In genomic region chr16:680625-680945, GRCh38 we compare ENCODE assay signal across 8 cellular contexts. TPM values are rescaled to one million over a fixed set of nuclear protein-coding genes. Genes with fewer than 3 reads are reported as not detected.
A peak's percentile ranks its signal among the peaks of the same experiment; 100 is the strongest.
DNase-seq lines count a peak whose midpoint lies in the region; FAIRE-seq and TF ChIP-seq lines count a peak whose summit lies in the region.

No MANE protein-coding gene starts in this region.

- H3K9me1 ChIP-seq in keratinocyte (ENCODE audit: control insufficient read depth, extremely low read depth, insufficient read depth, low read length), result no peaks in the 10 kb centered on the region

- TF ChIP-seq CTCF in keratinocyte (optimal IDR thresholded peaks at IDR 0.05 in 1 of 3, IDR thresholded peaks at IDR 0.05 in 1 of 3, conservative IDR thresholded peaks at IDR 0.05 in 1 of 3; ENCODE audit: extremely low read depth in 1 of 3, insufficient read depth in 2 of 3, low read length in 3 of 3) (no peak), suprapubic skin (IDR thresholded peaks at IDR 0.05) (no peak)

- H3K79me2 ChIP-seq in keratinocyte (ENCODE audit: control insufficient read depth, insufficient read depth, low read length), result peaks cover 37% of the 10 kb centered on the region

- H3K9me3 ChIP-seq in keratinocyte (ENCODE audit: control insufficient read depth, low read depth, low read length) (no peaks in the 10 kb centered on the region), suprapubic skin (no peaks in the 10 kb centered on the region)

- no peak overlapping the region for H3K27ac Mint-ChIP-seq in T-helper 2 cell treated with Interferon-gamma antibody and Interleukin-4, amounts not matched to agents 5 μg/mL and 100 μg/mL, for 36 hours
- no peak overlapping the region for H3K27ac Mint-ChIP-seq in activated T-helper 2 cell treated with anti-CD3 and anti-CD28 coated beads, Interferon-gamma antibody, Interleukin-2, Interleukin-4, amounts not matched to agents 10 μg/mL and 5 μg/mL and 100 μg/mL, durations not matched to agents 14 hours and 24 hours and 36 hours

- intact Hi-C loops in activated T-helper 2 cell treated with anti-CD3 and anti-CD28 coated beads, Interferon-gamma antibody, Interleukin-2, Interleukin-4, amounts not matched to agents 10 μg/mL and 5 μg/mL and 100 μg/mL, durations not matched to agents 14 hours and 24 hours and 36 hours (cut with micrococcal nuclease), result loop anchor here (5.0 kb wide), 2 partner anchors 43 to 93 kb away; partner anchors contain the start of gene METTL26

- H3K27ac ChIP-seq in keratinocyte (ENCODE audit: control insufficient read depth, insufficient read depth, low read length), result peak overlapping the region; percentile 64
- H3K27ac ChIP-seq in suprapubic skin, result peak overlapping the region; percentile 92

- H3K27me3 Mint-ChIP-seq in T-helper 2 cell treated with Interferon-gamma antibody and Interleukin-4, amounts not matched to agents 5 μg/mL and 100 μg/mL, for 36 hours (ENCODE audit: low read depth), result no peaks in the 10 kb centered on the region
- no peaks in the 10 kb centered on the region for H3K27me3 Mint-ChIP-seq in activated T-helper 2 cell treated with anti-CD3 and anti-CD28 coated beads, Interferon-gamma antibody, Interleukin-2, Interleukin-4, amounts not matched to agents 10 μg/mL and 5 μg/mL and 100 μg/mL, durations not matched to agents 14 hours and 24 hours and 36 hours (ENCODE audit: low read depth)

- H3K36me3 Mint-ChIP-seq in T-helper 2 cell treated with Interferon-gamma antibody and Interleukin-4, amounts not matched to agents 5 μg/mL and 100 μg/mL, for 36 hours (ENCODE audit: low read depth), result peaks cover 15% of the 10 kb centered on the region
- peaks cover 25% of the 10 kb centered on the region for H3K36me3 Mint-ChIP-seq in activated T-helper 2 cell treated with anti-CD3 and anti-CD28 coated beads, Interferon-gamma antibody, Interleukin-2, Interleukin-4, amounts not matched to agents 10 μg/mL and 5 μg/mL and 100 μg/mL, durations not matched to agents 14 hours and 24 hours and 36 hours (ENCODE audit: low read depth)

- no peak for TF ChIP-seq EP300 in suprapubic skin (IDR thresholded peaks at IDR 0.05)

- H3K4me1 Mint-ChIP-seq in T-helper 2 cell treated with Interferon-gamma antibody and Interleukin-4, amounts not matched to agents 5 μg/mL and 100 μg/mL, for 36 hours (ENCODE audit: low read depth), result peaks cover 12% of the 10 kb centered on the region
- peaks cover 12% of the 10 kb centered on the region for H3K4me1 Mint-ChIP-seq in activated T-helper 2 cell treated with anti-CD3 and anti-CD28 coated beads, Interferon-gamma antibody, Interleukin-2, Interleukin-4, amounts not matched to agents 10 μg/mL and 5 μg/mL and 100 μg/mL, durations not matched to agents 14 hours and 24 hours and 36 hours (ENCODE audit: low read depth)

- H3K36me3 ChIP-seq in keratinocyte (ENCODE audit: control insufficient read depth in 2 of 2, extremely low read depth in 1 of 2, insufficient read depth in 2 of 2, low read length in 2 of 2) (peaks cover 10 to 27% of the 10 kb centered on the region in 2 experiments), suprapubic skin (peaks cover 16% of the 10 kb centered on the region)

- H3K9me3 Mint-ChIP-seq in T-helper 2 cell treated with Interferon-gamma antibody and Interleukin-4, amounts not matched to agents 5 μg/mL and 100 μg/mL, for 36 hours, result no peaks in the 10 kb centered on the region
- H3K9me3 Mint-ChIP-seq in activated T-helper 2 cell treated with anti-CD3 and anti-CD28 coated beads, Interferon-gamma antibody, Interleukin-2, Interleukin-4, amounts not matched to agents 10 μg/mL and 5 μg/mL and 100 μg/mL, durations not matched to agents 14 hours and 24 hours and 36 hours, result no peaks in the 10 kb centered on the region

- no peak for TF ChIP-seq POLR2A in suprapubic skin (IDR thresholded peaks at IDR 0.05)

- H3K4me3 ChIP-seq in keratinocyte (ENCODE audit: control insufficient read depth in 2 of 3, extremely low read depth in 1 of 3, insufficient read depth in 2 of 3, low read depth in 1 of 3, low read length in 3 of 3) (peak overlapping the region; percentile 56 to 89 (median 88)), suprapubic skin (peak overlapping the region; percentile 84)

- FAIRE-seq in keratinocyte (lab: Jason Lieb, UNC), result no peak

- H4K20me1 ChIP-seq in keratinocyte (ENCODE audit: control insufficient read depth, extremely low read depth, insufficient read depth, low read length), result peaks cover 16% of the 10 kb centered on the region

- H3K4me2 ChIP-seq in keratinocyte (ENCODE audit: control insufficient read depth, extremely low read depth, insufficient read depth, low read depth, low read length), result peak overlapping the region; percentile 86

- no peak overlapping the region for H2AFZ ChIP-seq in keratinocyte (ENCODE audit: control insufficient read depth, low read length)

- dilution Hi-C loops in keratinocyte (cut with MboI; ENCODE audit: extremely low pct_ligation_motif_present, low sequenced_read_pairs), result no loop called here

- H3K4me1 ChIP-seq in keratinocyte (ENCODE audit: control insufficient read depth, extremely low read depth, insufficient read depth, low read length) (peaks cover 47% of the 10 kb centered on the region), suprapubic skin (peaks cover 90% of the 10 kb centered on the region)

- no peaks in the 10 kb centered on the region for H3K27me3 ChIP-seq in keratinocyte (ENCODE audit: control insufficient read depth, extremely low read depth, insufficient read depth, low read length)
- peaks cover 4% of the 10 kb centered on the region for H3K27me3 ChIP-seq in suprapubic skin

- peak overlapping the region; percentile 77 for H3K4me3 Mint-ChIP-seq in T-helper 2 cell treated with Interferon-gamma antibody and Interleukin-4, amounts not matched to agents 5 μg/mL and 100 μg/mL, for 36 hours
- peak overlapping the region; percentile 76 for H3K4me3 Mint-ChIP-seq in activated T-helper 2 cell treated with anti-CD3 and anti-CD28 coated beads, Interferon-gamma antibody, Interleukin-2, Interleukin-4, amounts not matched to agents 10 μg/mL and 5 μg/mL and 100 μg/mL, durations not matched to agents 14 hours and 24 hours and 36 hours (ENCODE audit: low read depth)

- DNase-seq in T-helper 2 cell treated with Interferon-gamma antibody and Interleukin-4, amounts not matched to agents 5 μg/mL and 100 μg/mL, for 36 hours (ENCODE audit: low spot score), result no peak
- DNase-seq in T-helper 2 cell (no peak), keratinocyte (ENCODE audit: low read depth, low spot score) (no peak), suprapubic skin (ENCODE audit: low spot score in 2 of 2) (no peak), SIG-M5 treated with dmso at 0.1 percent for 504 hours (lab: John Stamatoyannopoulos, UW; ENCODE audit: unreplicated experiment) (no peak), GF-D8 (lab: John Stamatoyannopoulos, UW) (no peak)
- DNase-seq in activated T-helper 2 cell treated with anti-CD3 and anti-CD28 coated beads, Interferon-gamma antibody, Interleukin-2, Interleukin-4, amounts not matched to agents 10 μg/mL and 5 μg/mL and 100 μg/mL, durations not matched to agents 14 hours and 24 hours and 36 hours (ENCODE audit: low spot score), result no peak
- no peak for DNase-seq in activated CD4-positive, alpha-beta T cell treated with anti-CD3 and anti-CD28 coated beads for 48 hours

- 0% methylated on average over 1 of the region's 38 CpGs for WGBS in suprapubic skin

- peak overlapping the region; percentile 82 for H3K9ac ChIP-seq in keratinocyte (ENCODE audit: control insufficient read depth, extremely low read depth, insufficient read depth, low read length)

RNA-seq across cellular contexts. Expression of gene STUB1, which starts 0.4 kb away (rescaled TPM):
- 84.1 and 91.2 TPM in 2 replicates for total RNA-seq in activated T-helper 2 cell treated with anti-CD3 and anti-CD28 coated beads, Interferon-gamma antibody, Interleukin-2, Interleukin-4, amounts not matched to agents 10 μg/mL and 5 μg/mL and 100 μg/mL, durations not matched to agents 14 hours and 24 hours and 36 hours
- polyA plus RNA-seq in keratinocyte, result 124 to 153 TPM (median 144 TPM) in 3 replicates
- 229 TPM for polyA plus RNA-seq in keratinocyte (2011; ENCODE audit: low read depth)
- polyA plus RNA-seq in keratinocyte (2011; cell fraction: cytosol; rRNA removed), result 139 and 198 TPM in 2 replicates
- polyA plus RNA-seq in keratinocyte (2011; cell fraction: nucleus; rRNA removed), result 127 and 148 TPM in 2 replicates
- polyA plus RNA-seq in keratinocyte (2012; ENCODE audit: low replicate concordance), result 113 and 116 TPM in 2 replicates
- 59.1 to 174 TPM (median 66.8 TPM) in 3 replicates for polyA minus RNA-seq in keratinocyte
- polyA minus RNA-seq in keratinocyte (2011; cell fraction: cytosol; rRNA and poly(A)+ RNA removed), result 89.6 TPM
- polyA minus RNA-seq in keratinocyte (2011; cell fraction: nucleus; rRNA and poly(A)+ RNA removed), result 20.2 and 29.9 TPM in 2 replicates
- 100 to 1,000 TPM; 116 to 143 (median 125) TPM for total RNA-seq in suprapubic skin

RNA-seq across cellular contexts. Expression of gene JMJD8, which starts 3.5 kb away (rescaled TPM):
- total RNA-seq in activated T-helper 2 cell treated with anti-CD3 and anti-CD28 coated beads, Interferon-gamma antibody, Interleukin-2, Interleukin-4, amounts not matched to agents 10 μg/mL and 5 μg/mL and 100 μg/mL, durations not matched to agents 14 hours and 24 hours and 36 hours, result 48.8 and 52.9 TPM in 2 replicates
- 17.8 to 29.7 TPM (median 20.1 TPM) in 3 replicates for polyA plus RNA-seq in keratinocyte
- polyA plus RNA-seq in keratinocyte (2011; ENCODE audit: low read depth), result 1.8 TPM
- polyA plus RNA-seq in keratinocyte (2011; cell fraction: cytosol; rRNA removed), result 11.4 and 24.8 TPM in 2 replicates
- 16.9 and 21.9 TPM in 2 replicates for polyA plus RNA-seq in keratinocyte (2011; cell fraction: nucleus; rRNA removed)
- polyA plus RNA-seq in keratinocyte (2012; ENCODE audit: low replicate concordance), result 16.1 and 33.9 TPM in 2 replicates
- polyA minus RNA-seq in keratinocyte, result 8.9 to 48.9 TPM (median 14.0 TPM) in 3 replicates
- 24.7 TPM for polyA minus RNA-seq in keratinocyte (2011; cell fraction: cytosol; rRNA and poly(A)+ RNA removed)
- 5.2 and 8.1 TPM in 2 replicates for polyA minus RNA-seq in keratinocyte (2011; cell fraction: nucleus; rRNA and poly(A)+ RNA removed)
- total RNA-seq in suprapubic skin, result 10 to 100 TPM; 47.0 to 87.4 (median 60.5) TPM

RNA-seq across cellular contexts. Expression of gene RHBDL1, which starts 5.1 kb away (rescaled TPM):
- 1.3 and 1.4 TPM in 2 replicates for total RNA-seq in activated T-helper 2 cell treated with anti-CD3 and anti-CD28 coated beads, Interferon-gamma antibody, Interleukin-2, Interleukin-4, amounts not matched to agents 10 μg/mL and 5 μg/mL and 100 μg/mL, durations not matched to agents 14 hours and 24 hours and 36 hours
- polyA plus RNA-seq in keratinocyte, result 0.58 to 2.7 TPM (median 0.71 TPM) in 3 replicates
- 0.59 TPM for polyA plus RNA-seq in keratinocyte (2011; ENCODE audit: low read depth)
- 0.17 and 0.47 TPM in 2 replicates for polyA plus RNA-seq in keratinocyte (2011; cell fraction: cytosol; rRNA removed)
- 9.0 and 15.2 TPM in 2 replicates for polyA plus RNA-seq in keratinocyte (2011; cell fraction: nucleus; rRNA removed)
- polyA plus RNA-seq in keratinocyte (2012; ENCODE audit: low replicate concordance), result 1.0 and 2.4 TPM in 2 replicates
- 0.39 to 0.77 TPM (median 0.40 TPM) in 3 replicates for polyA minus RNA-seq in keratinocyte
- not detected for polyA minus RNA-seq in keratinocyte (2011; cell fraction: cytosol; rRNA and poly(A)+ RNA removed)
- polyA minus RNA-seq in keratinocyte (2011; cell fraction: nucleus; rRNA and poly(A)+ RNA removed), result 1.4 and 2.1 TPM in 2 replicates
- total RNA-seq in suprapubic skin, result 1 to 10 TPM; 1.2 to 8.9 (median 3.9) TPM

RNA-seq across cellular contexts. Expression of gene WDR24, which starts 9.6 kb away (rescaled TPM):
- 19.0 and 20.9 TPM in 2 replicates for total RNA-seq in activated T-helper 2 cell treated with anti-CD3 and anti-CD28 coated beads, Interferon-gamma antibody, Interleukin-2, Interleukin-4, amounts not matched to agents 10 μg/mL and 5 μg/mL and 100 μg/mL, durations not matched to agents 14 hours and 24 hours and 36 hours
- 1.2 to 2.7 TPM (median 2.1 TPM) in 3 replicates for polyA plus RNA-seq in keratinocyte
- 3.9 TPM for polyA plus RNA-seq in keratinocyte (2011; ENCODE audit: low read depth)
- 1.4 and 3.2 TPM in 2 replicates for polyA plus RNA-seq in keratinocyte (2011; cell fraction: cytosol; rRNA removed)
- polyA plus RNA-seq in keratinocyte (2011; cell fraction: nucleus; rRNA removed), result 4.8 and 8.0 TPM in 2 replicates
- polyA plus RNA-seq in keratinocyte (2012; ENCODE audit: low replicate concordance), result 6.6 and 6.8 TPM in 2 replicates
- polyA minus RNA-seq in keratinocyte, result 2.3 to 9.4 TPM (median 2.8 TPM) in 3 replicates
- polyA minus RNA-seq in keratinocyte (2011; cell fraction: cytosol; rRNA and poly(A)+ RNA removed), result 6.3 TPM
- polyA minus RNA-seq in keratinocyte (2011; cell fraction: nucleus; rRNA and poly(A)+ RNA removed), result 2.1 and 4.5 TPM in 2 replicates
- 10 to 100 TPM; 12.3 to 18.7 (median 15.1) TPM for total RNA-seq in suprapubic skin

RNA-seq across cellular contexts. Expression of gene RHOT2, which starts 12.7 kb away (rescaled TPM):
- total RNA-seq in activated T-helper 2 cell treated with anti-CD3 and anti-CD28 coated beads, Interferon-gamma antibody, Interleukin-2, Interleukin-4, amounts not matched to agents 10 μg/mL and 5 μg/mL and 100 μg/mL, durations not matched to agents 14 hours and 24 hours and 36 hours, result 156 and 158 TPM in 2 replicates
- polyA plus RNA-seq in keratinocyte, result 58.7 to 97.0 TPM (median 61.7 TPM) in 3 replicates
- polyA plus RNA-seq in keratinocyte (2011; ENCODE audit: low read depth), result 60.0 TPM
- 20.5 and 45.5 TPM in 2 replicates for polyA plus RNA-seq in keratinocyte (2011; cell fraction: cytosol; rRNA removed)
- polyA plus RNA-seq in keratinocyte (2011; cell fraction: nucleus; rRNA removed), result 279 and 341 TPM in 2 replicates
- 64.1 and 66.4 TPM in 2 replicates for polyA plus RNA-seq in keratinocyte (2012; ENCODE audit: low replicate concordance)
- polyA minus RNA-seq in keratinocyte, result 26.1 to 90.0 TPM (median 31.0 TPM) in 3 replicates
- 72.1 TPM for polyA minus RNA-seq in keratinocyte (2011; cell fraction: cytosol; rRNA and poly(A)+ RNA removed)
- 61.3 and 76.7 TPM in 2 replicates for polyA minus RNA-seq in keratinocyte (2011; cell fraction: nucleus; rRNA and poly(A)+ RNA removed)
- 100 to 1,000 TPM in 2 of 4 donors, 10 to 100 TPM in 2; 66.9 to 156 (median 96.8) TPM for total RNA-seq in suprapubic skin
